Comparison of ENCODE assay signal across 8 cellular contexts in genomic region chr16:84617631-84618427, GRCh38. TPM values are rescaled to one million over a fixed set of nuclear protein-coding genes. Genes with fewer than 3 reads are reported as not detected.
A peak's percentile ranks its signal among the peaks of the same experiment; 100 is the strongest.
DNase-seq lines count a peak whose midpoint lies in the region; ATAC-seq and TF ChIP-seq lines count a peak whose summit lies in the region.

COTL1 (minus strand) TSS chr16:84618078; CDS start chr16:84617914, 164 bp downstream.

- no peak for TF ChIP-seq CTCF in AG09319 (IDR thresholded peaks at IDR 0.05; ENCODE audit: low read depth, low read length)
- TF ChIP-seq CTCF in kidney epithelial cell (IDR thresholded peaks at IDR 0.05; ENCODE audit: insufficient read depth, low read length, poor library complexity, severe bottlenecking): no peak

- peak within 1 kb of the TSS; percentile 91 for H3K4me3 ChIP-seq in kidney epithelial cell (ENCODE audit: low read depth, low read length)

- no peaks in the 10 kb centered on the region for H3K27me3 ChIP-seq in kidney epithelial cell (ENCODE audit: control insufficient read depth, insufficient read depth, low read length)

- peak; percentile 97 for DNase-seq in AG09319 (ENCODE audit: extremely low read depth, low read depth)
- DNase-seq in NCI-H460 (ENCODE audit: extremely low read depth, low read depth): peak; percentile 88
- DNase-seq in activated CD4-positive, CD25-positive, alpha-beta regulatory T cell treated with anti-CD3 and anti-CD28 coated beads, Interleukin-2, amount 50 U/mL, for 72 hours: peak; percentile 90
- peak; percentile 78 to 81 for DNase-seq in cerebellar nuclear complex (lab: John Stamatoyannopoulos, UW)
- DNase-seq in kidney epithelial cell (ENCODE audit: low read depth): peak; percentile 82
- DNase-seq in stimulated activated CD4-positive, alpha-beta T cell treated with anti-CD3 and anti-CD28 coated beads, Interleukin-15, amount 100 ng/mL, for 24 hours: peak; percentile 99

- peak; percentile 74 for ATAC-seq in GM19035 (IDR thresholded peaks at IDR 0.05; ENCODE audit: unreplicated experiment)
- ATAC-seq in HG03354 (IDR thresholded peaks at IDR 0.05; ENCODE audit: poor library complexity, severe bottlenecking, unreplicated experiment): peak; percentile 84

- peaks cover 1% of the 10 kb centered on the region for H3K36me3 ChIP-seq in kidney epithelial cell (ENCODE audit: control insufficient read depth, insufficient read depth, low read length)

RNA-seq across cellular contexts. Expression of gene COTL1, which starts in this region (rescaled TPM):
- 34.6 and 46.3 TPM in 2 replicates for total RNA-seq in NCI-H460 (2014; rRNA removed; shearing (Covaris generic))
- 23.6 and 35.3 TPM in 2 replicates for polyA plus RNA-seq in NCI-H460 (2014; cell fraction: nucleus; rRNA removed)
- total RNA-seq in kidney epithelial cell: 210 TPM in 2 replicates

Comparison
In these comparisons a context has a peak if more than half of its experiments do, and no peak if none do; other contexts are left out.
1. Peak in every context shown above with its lines: DNase-seq, ATAC-seq and H3K4me3 ChIP-seq.